In genomic region chr2:101963198-101963597, GRCh38 we compare ENCODE assay signal across 22 cellular contexts. TPM values are rescaled to one million over a fixed set of nuclear protein-coding genes. Genes with fewer than 3 reads are reported as not detected.
DNase-seq lines count a peak whose midpoint lies in the region; ATAC-seq and TF ChIP-seq lines count a peak whose summit lies in the region.
"Had no signal": no experiment of that assay in that cellular context is flagged by ENCODE, and none has a peak within 500 bp of the region (broad histone marks: within the 10 kb centered on the region; RNA-seq: fewer than 3 reads in every experiment).

No MANE protein-coding gene starts in this region.

- no CpG with 5 or more reads among the region's 4 CpGs for WGBS in neuronal stem cell (ENCODE audit: extremely low coverage in 2 of 2, insufficient read length in 2 of 2, insufficient replicate concordance in 1 of 2), 2 donors
- WGBS in thymus: 94% methylated on average over 4 of the region's 4 CpGs

- H2BK15ac ChIP-seq in neuronal stem cell (ENCODE audit: low read length): no peak overlapping the region

- H3K27ac Mint-ChIP-seq in CD14-positive monocyte: peak overlapping the region; percentile 99 to 100 (median 100)
- H3K27ac Mint-ChIP-seq in dendritic cell treated with granulocyte-macrophage colony-stimulating factor and Interleukin-4, amounts not matched to agents 40 ng/mL and 50 ng/mL, for 4 days: peak overlapping the region; percentile 79
- H3K27ac Mint-ChIP-seq in activated CD8-positive, alpha-beta T cell treated with anti-CD3 and anti-CD28 coated beads for 36 hours: no peak overlapping the region

- ATAC-seq in HG03469 (IDR thresholded peaks at IDR 0.05; ENCODE audit: unreplicated experiment): no peak
- ATAC-seq in activated CD8-positive, alpha-beta T cell treated with anti-CD3 and anti-CD28 coated beads for 36 hours: no peak
- ATAC-seq: SK-N-SH treated with all-trans-retinoic acid at 6 μM for 48 hours had no signal

- peak overlapping the region in 1 of 2 donors; percentile 92 for H3K4me3 Mint-ChIP-seq in CD14-positive monocyte
- H3K4me3 Mint-ChIP-seq in dendritic cell treated with granulocyte-macrophage colony-stimulating factor and Interleukin-4, amounts not matched to agents 40 ng/mL and 50 ng/mL, for 4 days: no peak overlapping the region
- no peak overlapping the region for H3K4me3 Mint-ChIP-seq in activated CD8-positive, alpha-beta T cell treated with anti-CD3 and anti-CD28 coated beads for 36 hours

- H3K36me3 ChIP-seq in neuronal stem cell (replicated peaks in 1 of 2; ENCODE audit: control insufficient read depth in 2 of 2, insufficient read depth in 2 of 2, low read length in 2 of 2) (no peaks in the 10 kb centered on the region), thymus (ENCODE audit: control insufficient read depth, insufficient read depth) (no peaks in the 10 kb centered on the region)

- H3K14ac ChIP-seq in neuronal stem cell (ENCODE audit: low read length): no peak overlapping the region

- no peaks in the 10 kb centered on the region for H3K27me3 ChIP-seq in neuronal stem cell (ENCODE audit: control insufficient read depth in 3 of 3, insufficient read depth in 3 of 3, low read depth in 1 of 3, low read length in 3 of 3)
- H3K27me3 ChIP-seq in thymus (ENCODE audit: control insufficient read depth, insufficient read depth): no peaks in the 10 kb centered on the region

- H3K79me1 ChIP-seq in neuronal stem cell (ENCODE audit: low read depth, low read length): no peaks in the 10 kb centered on the region

- no peak overlapping the region for H2BK12ac ChIP-seq in neuronal stem cell (ENCODE audit: low read length)

- H2AK5ac ChIP-seq in neuronal stem cell (ENCODE audit: low read depth, low read length): peak overlapping the region; percentile 53

- no peak overlapping the region for H4K91ac ChIP-seq in neuronal stem cell (ENCODE audit: low read depth, low read length, poor library complexity)

- H3K4me2 ChIP-seq in neuronal stem cell (ENCODE audit: insufficient read depth, low read length, poor library complexity, severe bottlenecking): no peak overlapping the region

- POLR2A ChIA-PET in activated CD8-positive, alpha-beta T cell treated with anti-CD3 and anti-CD28 coated beads for 36 hours (lab: Charles Lee): no interaction called here

- no peak for DNase-seq in CD14-positive monocyte (ENCODE audit: low spot score)
- no peak for DNase-seq in neuronal stem cell (ENCODE audit: low spot score)
- no peak for DNase-seq in activated CD8-positive, alpha-beta T cell treated with anti-CD3 and anti-CD28 coated beads for 36 hours
- DNase-seq in coronary artery (ENCODE audit: low spot score): no peak
- DNase-seq: EL; GF-D8; GOT3; HCEC 1CT; KBM-7; MM.1S; NCI-H1092; NCI-H1436; NCI-H1930; NCI-H226; NCI-H524; NCI-H774; NK-92 treated with Interleukin-12 subunit alpha and Interleukin-12 subunit beta, amount 100 ng/mL, for 24 hours had no signal

- peaks cover 8 to 10% of the 10 kb centered on the region in 2 donors for H3K36me3 Mint-ChIP-seq in CD14-positive monocyte
- H3K36me3 Mint-ChIP-seq in dendritic cell treated with granulocyte-macrophage colony-stimulating factor and Interleukin-4, amounts not matched to agents 40 ng/mL and 50 ng/mL, for 4 days (ENCODE audit: low read depth): peaks cover under 1% of the 10 kb centered on the region
- H3K36me3 Mint-ChIP-seq in activated CD8-positive, alpha-beta T cell treated with anti-CD3 and anti-CD28 coated beads for 36 hours (ENCODE audit: low read depth): no peaks in the 10 kb centered on the region

- H3K27ac ChIP-seq in neuronal stem cell (replicated peaks; ENCODE audit: low read length) (no peak overlapping the region), thymus (ENCODE audit: low read depth) (peak overlapping the region; percentile 50), coronary artery (peak overlapping the region in 1 of 2 donors; percentile 88)
- H3K27ac ChIP-seq: C4-2B had no signal

- H3K9me3 ChIP-seq in neuronal stem cell (replicated peaks in 1 of 2; ENCODE audit: control insufficient read depth in 2 of 2, insufficient read depth in 1 of 2, low read depth in 1 of 2, low read length in 2 of 2): no peaks in the 10 kb centered on the region
- H3K9me3 ChIP-seq in thymus (ENCODE audit: control insufficient read depth): no peaks in the 10 kb centered on the region

- H4K8ac ChIP-seq in neuronal stem cell (ENCODE audit: low read depth, low read length): no peak overlapping the region

- no peak overlapping the region for H3K9ac ChIP-seq in neuronal stem cell (ENCODE audit: low read depth, low read length, poor library complexity)

- no peak overlapping the region for H2BK120ac ChIP-seq in neuronal stem cell (ENCODE audit: low read depth, low read length)

- H2BK5ac ChIP-seq in neuronal stem cell (ENCODE audit: low read length): no peak overlapping the region

- peaks cover 89% of the 10 kb centered on the region for H3K4me1 Mint-ChIP-seq in CD14-positive monocyte
- H3K4me1 Mint-ChIP-seq in dendritic cell treated with granulocyte-macrophage colony-stimulating factor and Interleukin-4, amounts not matched to agents 40 ng/mL and 50 ng/mL, for 4 days (ENCODE audit: low read depth): peaks cover 96% of the 10 kb centered on the region
- H3K4me1 Mint-ChIP-seq in activated CD8-positive, alpha-beta T cell treated with anti-CD3 and anti-CD28 coated beads for 36 hours (ENCODE audit: low read depth): no peaks in the 10 kb centered on the region

- intact Hi-C loops in CD14-positive monocyte (cut with micrococcal nuclease): loop anchor here in 1 of 2 donors (5.0 to 10.0 kb wide), 2 partner anchors 36 to 58 kb away; no protein-coding TSS in a partner anchor
- intact Hi-C loops in dendritic cell treated with granulocyte-macrophage colony-stimulating factor and Interleukin-4, amounts not matched to agents 40 ng/mL and 50 ng/mL, for 4 days (cut with micrococcal nuclease): loop anchor here (5.0 kb wide), 1 partner anchor 41 kb away; no protein-coding TSS in a partner anchor
- intact Hi-C loops in activated CD8-positive, alpha-beta T cell treated with anti-CD3 and anti-CD28 coated beads for 36 hours (cut with micrococcal nuclease): no loop called here

- H3K27me3 Mint-ChIP-seq in CD14-positive monocyte (ENCODE audit: low read depth in 3 of 3): peaks cover 0 to 4% (median 0%) of the 10 kb centered on the region in 3 donors
- H3K27me3 Mint-ChIP-seq in dendritic cell treated with granulocyte-macrophage colony-stimulating factor and Interleukin-4, amounts not matched to agents 40 ng/mL and 50 ng/mL, for 4 days: no peaks in the 10 kb centered on the region
- H3K27me3 Mint-ChIP-seq in activated CD8-positive, alpha-beta T cell treated with anti-CD3 and anti-CD28 coated beads for 36 hours: no peaks in the 10 kb centered on the region

- H3K18ac ChIP-seq in neuronal stem cell (ENCODE audit: low read length): peak overlapping the region; percentile 41

- H3K4me3 ChIP-seq in neuronal stem cell (ENCODE audit: low read length in 2 of 2): no peak overlapping the region
- no peak overlapping the region for H3K4me3 ChIP-seq in thymus (ENCODE audit: low read length)
- H3K4me3 ChIP-seq in coronary artery: no peak overlapping the region

- peaks cover 0 to 3% (median 0%) of the 10 kb centered on the region in 7 donors for H3K9me3 Mint-ChIP-seq in CD14-positive monocyte
- no peaks in the 10 kb centered on the region for H3K9me3 Mint-ChIP-seq in dendritic cell treated with granulocyte-macrophage colony-stimulating factor and Interleukin-4, amounts not matched to agents 40 ng/mL and 50 ng/mL, for 4 days
- no peaks in the 10 kb centered on the region for H3K9me3 Mint-ChIP-seq in activated CD8-positive, alpha-beta T cell treated with anti-CD3 and anti-CD28 coated beads for 36 hours

- CTCF ChIA-PET in activated CD8-positive, alpha-beta T cell treated with anti-CD3 and anti-CD28 coated beads for 36 hours (lab: Charles Lee): interaction anchor here (1.1 kb wide), 1 partner anchor 510 kb away, joined by 3 read pairs; the partner anchor contains the start of gene SLC9A4

- H3K4me1 ChIP-seq in neuronal stem cell (ENCODE audit: control insufficient read depth in 2 of 2, insufficient read depth in 1 of 2, low read depth in 1 of 2, low read length in 2 of 2) (no peaks in the 10 kb centered on the region), thymus (ENCODE audit: control insufficient read depth, insufficient read depth, low read length) (no peaks in the 10 kb centered on the region)

- no peak overlapping the region for H3K4ac ChIP-seq in neuronal stem cell (ENCODE audit: low read length)

- H2AFZ ChIP-seq in neuronal stem cell (ENCODE audit: low read length): no peak overlapping the region

- peak overlapping the region; percentile 62 for H3K23ac ChIP-seq in neuronal stem cell (ENCODE audit: low read depth, low read length, poor library complexity)

- TF ChIP-seq CTCF in CD14-positive monocyte (IDR thresholded peaks at IDR 0.05) (no peak), coronary artery (IDR thresholded peaks at IDR 0.05) (no peak)
- no peak for TF ChIP-seq CTCF in activated CD8-positive, alpha-beta T cell treated with anti-CD3 and anti-CD28 coated beads for 36 hours (IDR thresholded peaks at IDR 0.05)

RNA-seq across cellular contexts. Expression of gene IL1R2, which starts 28.6 kb away (rescaled TPM):
- polyA plus RNA-seq in CD14-positive monocyte (10 to 100 TPM in 1 of 2 donors, 1 to 10 TPM in 1; 6.2 to 12.0 TPM), thymus (67.3 TPM)
- polyA plus RNA-seq in neuronal stem cell (2013, experiment 1 of 2): not detected
- not detected for polyA plus RNA-seq in neuronal stem cell (2013, experiment 2 of 2)
- 1 to 10 TPM in 1 of 2 experiments, not detected in 1; 1.1 TPM for total RNA-seq in activated CD8-positive, alpha-beta T cell treated with anti-CD3 and anti-CD28 coated beads for 36 hours
